18 cellular contexts compared by ENCODE assay signal in genomic region chr12:89988156-89988555, GRCh38.
"Had no signal": no experiment of that assay in that cellular context is flagged by ENCODE, and none has a peak within 500 bp of the region (broad histone marks: within the 10 kb centered on the region; RNA-seq: fewer than 3 reads in every experiment).

No MANE protein-coding gene starts in this region.

- H3K36me3 ChIP-seq: adrenal gland, ascending aorta, brain microvascular endothelial cell, heart left ventricle, right atrium auricular region, thyroid gland had no signal

- H3K4me1 ChIP-seq: adrenal gland, ascending aorta, psoas muscle, right atrium auricular region, thyroid gland had no signal

- DNase-seq: activated CD4-positive, alpha-beta T cell treated with anti-CD3 and anti-CD28 coated beads for 1 hour; activated CD4-positive, alpha-beta T cell treated with anti-CD3 and anti-CD28 coated beads, Interleukin-2, amount 50 U/mL, for 1 hour; activated CD8-positive, alpha-beta T cell treated with anti-CD3 and anti-CD28 coated beads, Interleukin-2, amount 10 ng/mL, durations not matched to agents 7 days and 5 days; adrenal gland; brain microvascular endothelial cell; central memory CD4-positive, alpha-beta T cell; effector memory CD4-positive, alpha-beta T cell; heart left ventricle; mucosa of descending colon; psoas muscle; stimulated activated CD4-positive, alpha-beta T cell treated with anti-CD3 and anti-CD28 coated beads, Interleukin-12 subunit alpha, Interleukin-12 subunit beta, amount 100 ng/mL, for 4 hours; substantia nigra; T-helper 9 cell; thyroid gland had no signal

- ATAC-seq: activated CD8-positive, alpha-beta T cell treated with anti-CD3 and anti-CD28 coated beads, Interleukin-2, amount 10 ng/mL, durations not matched to agents 7 days and 5 days; activated T-helper 17 cell treated with anti-CD3 and anti-CD28 coated beads, Interleukin-2, amount 50 U/mL, for 72 hours; esophagus mucosa; heart left ventricle; mucosa of descending colon; psoas muscle had no signal

- H3K27me3 ChIP-seq: adrenal gland, ascending aorta, brain microvascular endothelial cell, heart left ventricle, right atrium auricular region, thyroid gland had no signal

- H3K9me3 ChIP-seq: adrenal gland, ascending aorta, heart left ventricle, mucosa of descending colon, psoas muscle, right atrium auricular region, thyroid gland had no signal

- H3K27ac ChIP-seq: adrenal gland, ascending aorta, brain microvascular endothelial cell, heart left ventricle, psoas muscle, right atrium auricular region, thyroid gland had no signal

- H3K4me3 ChIP-seq: adrenal gland, ascending aorta, heart left ventricle, mucosa of descending colon, psoas muscle, right atrium auricular region, thyroid gland had no signal
